ENCODE assay signal across 13 cellular contexts in the genomic region with DNA sequence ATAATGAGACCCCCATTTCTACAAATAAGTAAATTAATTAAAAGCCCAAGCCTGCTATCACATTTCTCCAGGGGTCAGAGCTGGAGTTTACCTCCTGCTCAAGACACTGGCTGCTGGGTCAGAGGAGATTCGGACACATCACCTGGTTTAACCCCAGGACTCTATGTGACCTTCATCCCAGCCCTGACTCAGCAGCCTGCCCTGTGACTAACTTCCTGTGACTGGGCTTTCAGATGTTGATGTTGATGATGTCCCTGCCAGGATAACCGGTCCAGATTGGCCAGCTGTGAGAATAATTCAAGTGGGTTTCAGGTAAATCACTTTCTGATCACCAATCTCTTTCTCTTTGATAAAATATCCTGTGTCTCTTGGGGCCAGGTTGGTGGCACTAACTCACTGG.
A peak's percentile ranks its signal among the peaks of the same experiment; 100 is the strongest.
DNase-seq lines count a peak whose midpoint lies in the region; ATAC-seq and TF ChIP-seq lines count a peak whose summit lies in the region.
"Had no signal": no experiment of that assay in that cellular context is flagged by ENCODE, and none has a peak within 500 bp of the region (broad histone marks: within the 10 kb centered on the region; RNA-seq: fewer than 3 reads in every experiment).

No MANE protein-coding gene starts in this region.

- H3K36me3 ChIP-seq in stomach, result no peaks in the 10 kb centered on the region
- H3K36me3 ChIP-seq: heart left ventricle, right atrium auricular region had no signal

- no peaks in the 10 kb centered on the region for H3K27me3 ChIP-seq in stomach
- H3K27me3 ChIP-seq: heart left ventricle, right atrium auricular region had no signal

- TF ChIP-seq EP300 in stomach (IDR thresholded peaks at IDR 0.05), result no peak

- peaks cover 57% of the 10 kb centered on the region for H3K27me3 Mint-ChIP-seq in activated T-cell treated with anti-CD3 and anti-CD28 coated beads, Interleukin-2, amount 50 U/mL, for 72 hours (ENCODE audit: low read depth)
- peaks cover 30% of the 10 kb centered on the region for H3K27me3 Mint-ChIP-seq in activated T-cell treated with anti-CD3 and anti-CD28 coated beads, Interleukin-2, amount 50 U/mL, for 4 hours (ENCODE audit: low read depth)

- peaks cover 50% of the 10 kb centered on the region for H3K4me1 Mint-ChIP-seq in activated T-cell treated with anti-CD3 and anti-CD28 coated beads, Interleukin-2, amount 50 U/mL, for 72 hours (ENCODE audit: low read depth)
- peaks cover 4% of the 10 kb centered on the region for H3K4me1 Mint-ChIP-seq in activated T-cell treated with anti-CD3 and anti-CD28 coated beads, Interleukin-2, amount 50 U/mL, for 4 hours (ENCODE audit: low read depth)

- no peaks in the 10 kb centered on the region for H3K9me3 ChIP-seq in stomach
- H3K9me3 ChIP-seq: heart left ventricle, right atrium auricular region had no signal

- TF ChIP-seq CTCF in fibroblast of the aortic adventitia (IDR thresholded peaks at IDR 0.05; ENCODE audit: insufficient read depth, low read length), result no peak
- no peak for TF ChIP-seq CTCF in stomach (IDR thresholded peaks at IDR 0.05)

- H3K4me3 Mint-ChIP-seq in activated T-cell treated with anti-CD3 and anti-CD28 coated beads, Interleukin-2, amount 50 U/mL, for 72 hours, result no peak overlapping the region
- H3K4me3 Mint-ChIP-seq in activated T-cell treated with anti-CD3 and anti-CD28 coated beads, Interleukin-2, amount 50 U/mL, for 4 hours, result no peak overlapping the region

- H3K4me1 ChIP-seq in stomach, result peaks cover 20 to 28% (median 24%) of the 10 kb centered on the region in 4 donors

- H3K36me3 Mint-ChIP-seq in activated T-cell treated with anti-CD3 and anti-CD28 coated beads, Interleukin-2, amount 50 U/mL, for 72 hours (ENCODE audit: insufficient read depth in 2 of 2), result peaks cover 0 to 1% of the 10 kb centered on the region in 2 donors
- no peaks in the 10 kb centered on the region for H3K36me3 Mint-ChIP-seq in activated T-cell treated with anti-CD3 and anti-CD28 coated beads, Interleukin-2, amount 50 U/mL, for 4 hours (ENCODE audit: insufficient read depth)

- peak overlapping the region in 3 of 5 donors; percentile 13 to 65 (median 13) for H3K27ac ChIP-seq in stomach
- H3K27ac ChIP-seq: right atrium auricular region had no signal

- TF ChIP-seq POLR2A in stomach (IDR thresholded peaks at IDR 0.05), result no peak

- no peak overlapping the region for H3K27ac Mint-ChIP-seq in activated T-cell treated with anti-CD3 and anti-CD28 coated beads, Interleukin-2, amount 50 U/mL, for 72 hours

- peak; percentile 26 to 61 for ATAC-seq in activated T-cell treated with anti-CD3 and anti-CD28 coated beads, Interleukin-2, amount 50 U/mL, for 72 hours (replicated peaks in 1 of 2)
- ATAC-seq in activated T-cell treated with anti-CD3 and anti-CD28 coated beads, Interleukin-2, amount 50 U/mL, for 4 hours, result no peak
- ATAC-seq in GM19023 (IDR thresholded peaks at IDR 0.05; ENCODE audit: unreplicated experiment) (no peak), GM19467 (IDR thresholded peaks at IDR 0.05; ENCODE audit: unreplicated experiment) (no peak)
- ATAC-seq: heart left ventricle had no signal

- no peaks in the 10 kb centered on the region for H3K9me3 Mint-ChIP-seq in activated T-cell treated with anti-CD3 and anti-CD28 coated beads, Interleukin-2, amount 50 U/mL, for 72 hours
- no peaks in the 10 kb centered on the region for H3K9me3 Mint-ChIP-seq in activated T-cell treated with anti-CD3 and anti-CD28 coated beads, Interleukin-2, amount 50 U/mL, for 4 hours

- 55 to 79% (median 66%) methylated on average over 2 of the region's 2 CpGs for WGBS in stomach, 5 donors

- H3K4me3 ChIP-seq in fibroblast of the aortic adventitia (ENCODE audit: low read depth, low read length), result no peak overlapping the region
- H3K4me3 ChIP-seq in stomach, result no peak overlapping the region
- H3K4me3 ChIP-seq: heart left ventricle, right atrium auricular region had no signal

- intact Hi-C loops in stomach (cut with DNase I; ENCODE audit: low total_unique reads), result no loop called here

- peak in 1 of 2 donors; percentile 31 for DNase-seq in activated T-cell treated with anti-CD3 and anti-CD28 coated beads, Interleukin-2, amount 50 U/mL, for 72 hours
- no peak for DNase-seq in activated T-cell treated with anti-CD3 and anti-CD28 coated beads, Interleukin-2, amount 50 U/mL, for 4 hours
- peak; percentile 88 for DNase-seq in RKO (ENCODE audit: low spot score)
- DNase-seq in fibroblast of the aortic adventitia (ENCODE audit: low read depth), result peak; percentile 31
- DNase-seq in stomach, result no peak
- DNase-seq in anterior cingulate cortex (lab: John Stamatoyannopoulos, UW), result no peak
- DNase-seq: AML-193, GF-D8, NCI-H526 treated with DMSO at 0.1 percent for 48 hours had no signal

Comparison
In these comparisons a context has a peak if more than half of its experiments do, and no peak if none do; other contexts are left out.
1. ATAC-seq: peak in activated T-cell treated with anti-CD3 and anti-CD28 coated beads, Interleukin-2, amount 50 U/mL, for 72 hours (2 of 2); none in activated T-cell treated with anti-CD3 and anti-CD28 coated beads, Interleukin-2, amount 50 U/mL, for 4 hours (0 of 2), GM19023 (single experiment) and GM19467 (single experiment).
2. DNase-seq: peak in RKO (single experiment) and fibroblast of the aortic adventitia (single experiment); none in activated T-cell treated with anti-CD3 and anti-CD28 coated beads, Interleukin-2, amount 50 U/mL, for 4 hours (single experiment), stomach (single experiment) and anterior cingulate cortex (0 of 58).